Comparison of ENCODE assay signal across 1 cellular context in the genomic region with DNA sequence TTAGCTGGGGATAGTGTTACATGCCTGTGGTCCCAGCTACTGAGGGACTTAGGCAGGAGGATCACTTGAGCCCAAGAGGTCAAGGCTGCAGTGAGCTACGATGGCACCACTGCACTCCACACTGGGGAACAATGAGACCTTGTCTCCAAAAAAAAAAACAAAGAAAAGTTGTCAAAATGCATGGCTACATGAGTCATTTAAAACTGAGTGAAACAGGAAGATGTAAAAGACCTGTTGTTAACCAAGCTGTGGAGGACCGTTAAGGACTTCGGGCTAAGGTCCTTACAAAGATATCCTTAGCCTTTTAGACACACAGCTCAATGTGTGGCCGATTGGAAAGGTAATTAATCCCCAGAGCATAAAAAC.
TF ChIP-seq lines count a peak whose summit lies in the region.

No MANE protein-coding gene starts in this region.

TF ChIP-seq in HepG2, 621 proteins besides CTCF, POLR2A, EP300 and RAD21 (continued from another document and continues in another):
- TF ChIP-seq, protein P1, sequence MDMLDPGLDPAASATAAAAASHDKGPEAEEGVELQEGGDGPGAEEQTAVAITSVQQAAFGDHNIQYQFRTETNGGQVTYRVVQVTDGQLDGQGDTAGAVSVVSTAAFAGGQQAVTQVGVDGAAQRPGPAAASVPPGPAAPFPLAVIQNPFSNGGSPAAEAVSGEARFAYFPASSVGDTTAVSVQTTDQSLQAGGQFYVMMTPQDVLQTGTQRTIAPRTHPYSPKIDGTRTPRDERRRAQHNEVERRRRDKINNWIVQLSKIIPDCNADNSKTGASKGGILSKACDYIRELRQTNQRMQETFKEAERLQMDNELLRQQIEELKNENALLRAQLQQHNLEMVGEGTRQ (IDR thresholded peaks at IDR 0.05; ENCODE audit: low read depth, low read length) = no peak
- TF ChIP-seq, protein P1 (CRISPR knock-in tag; IDR thresholded peaks at IDR 0.05; ENCODE audit: borderline replicate concordance) = no peak
- TF ChIP-seq PRPF4 (IDR thresholded peaks at IDR 0.05; ENCODE audit: low read depth, low read length, poor library complexity, severe bottlenecking) (no peak), YEATS4 (CRISPR knock-in tag; IDR thresholded peaks at IDR 0.05; ENCODE audit: borderline replicate concordance) (peak; percentile 23; the same call in 1 of the 2 replicates), TSC22D2 (CRISPR knock-in tag; IDR thresholded peaks at IDR 0.05; ENCODE audit: borderline replicate concordance) (no peak), ZFP36 (IDR thresholded peaks at IDR 0.05; ENCODE audit: borderline replicate concordance, low read depth, low read length, partially characterized antibody) (no peak), ZNF557 (CRISPR knock-in tag; IDR thresholded peaks at IDR 0.05) (0 out of 2 replicates have a peak, but pooled peaks have one; percentile 52), RXRB (CRISPR knock-in tag; IDR thresholded peaks at IDR 0.05; ENCODE audit: borderline replicate concordance) (peak; percentile 84), CBX2 (IDR thresholded peaks at IDR 0.05; ENCODE audit: low read depth, low read length) (no peak), CBX2 (CRISPR knock-in tag; IDR thresholded peaks at IDR 0.05; ENCODE audit: low read depth) (no peak), RAD51 (IDR thresholded peaks at IDR 0.05; ENCODE audit: borderline replicate concordance) (no peak), GLI4 (CRISPR knock-in tag; IDR thresholded peaks at IDR 0.05; ENCODE audit: borderline replicate concordance) (no peak), SRSF4 (IDR thresholded peaks at IDR 0.05; ENCODE audit: low read depth, low read length, poor library complexity, severe bottlenecking) (no peak), BORCS8-MEF2B (CRISPR knock-in tag; IDR thresholded peaks at IDR 0.05) (no peak; the same call in 1 of the 2 replicates), NRL (CRISPR knock-in tag; IDR thresholded peaks at IDR 0.05; ENCODE audit: borderline replicate concordance) (no peak), ZNF724P (CRISPR knock-in tag; IDR thresholded peaks at IDR 0.05; ENCODE audit: borderline replicate concordance) (no peak), NFIC (IDR thresholded peaks at IDR 0.05; ENCODE audit: low read length) (no peak), ZNF460 (CRISPR knock-in tag; IDR thresholded peaks at IDR 0.05; ENCODE audit: borderline replicate concordance) (no peak; the same call in 1 of the 2 replicates), CENPT (CRISPR knock-in tag; IDR thresholded peaks at IDR 0.05; ENCODE audit: low read depth) (no peak), HDAC6 (IDR thresholded peaks at IDR 0.05; ENCODE audit: low read depth, low read length) (no peak), ERF (CRISPR knock-in tag; IDR thresholded peaks at IDR 0.05) (no peak), KDM5A (IDR thresholded peaks at IDR 0.05; ENCODE audit: borderline replicate concordance, low read length) (no peak), IRF2 (CRISPR knock-in tag; IDR thresholded peaks at IDR 0.05) (peak; percentile 58; the same call in 1 of the 2 replicates), NFIB (CRISPR knock-in tag; IDR thresholded peaks at IDR 0.05; ENCODE audit: borderline replicate concordance) (no peak), POLR2AphosphoS5 (IDR thresholded peaks at IDR 0.05; ENCODE audit: low read depth, low read length) (no peak), ZNF607 (CRISPR knock-in tag; IDR thresholded peaks at IDR 0.05; ENCODE audit: borderline replicate concordance) (no peak), HOXA5 (CRISPR knock-in tag; IDR thresholded peaks at IDR 0.05) (no peak; the same call in 1 of the 2 replicates), TCF12 (IDR thresholded peaks at IDR 0.05) (no peak), TCF12 (CRISPR knock-in tag; IDR thresholded peaks at IDR 0.05) (no peak), PAWR (CRISPR knock-in tag; IDR thresholded peaks at IDR 0.05; ENCODE audit: borderline replicate concordance) (no peak), RBAK (CRISPR knock-in tag; IDR thresholded peaks at IDR 0.05) (no peak), NFKB2 (CRISPR knock-in tag; IDR thresholded peaks at IDR 0.05; ENCODE audit: borderline replicate concordance) (no peak)
- TF ChIP-seq, protein P2, sequence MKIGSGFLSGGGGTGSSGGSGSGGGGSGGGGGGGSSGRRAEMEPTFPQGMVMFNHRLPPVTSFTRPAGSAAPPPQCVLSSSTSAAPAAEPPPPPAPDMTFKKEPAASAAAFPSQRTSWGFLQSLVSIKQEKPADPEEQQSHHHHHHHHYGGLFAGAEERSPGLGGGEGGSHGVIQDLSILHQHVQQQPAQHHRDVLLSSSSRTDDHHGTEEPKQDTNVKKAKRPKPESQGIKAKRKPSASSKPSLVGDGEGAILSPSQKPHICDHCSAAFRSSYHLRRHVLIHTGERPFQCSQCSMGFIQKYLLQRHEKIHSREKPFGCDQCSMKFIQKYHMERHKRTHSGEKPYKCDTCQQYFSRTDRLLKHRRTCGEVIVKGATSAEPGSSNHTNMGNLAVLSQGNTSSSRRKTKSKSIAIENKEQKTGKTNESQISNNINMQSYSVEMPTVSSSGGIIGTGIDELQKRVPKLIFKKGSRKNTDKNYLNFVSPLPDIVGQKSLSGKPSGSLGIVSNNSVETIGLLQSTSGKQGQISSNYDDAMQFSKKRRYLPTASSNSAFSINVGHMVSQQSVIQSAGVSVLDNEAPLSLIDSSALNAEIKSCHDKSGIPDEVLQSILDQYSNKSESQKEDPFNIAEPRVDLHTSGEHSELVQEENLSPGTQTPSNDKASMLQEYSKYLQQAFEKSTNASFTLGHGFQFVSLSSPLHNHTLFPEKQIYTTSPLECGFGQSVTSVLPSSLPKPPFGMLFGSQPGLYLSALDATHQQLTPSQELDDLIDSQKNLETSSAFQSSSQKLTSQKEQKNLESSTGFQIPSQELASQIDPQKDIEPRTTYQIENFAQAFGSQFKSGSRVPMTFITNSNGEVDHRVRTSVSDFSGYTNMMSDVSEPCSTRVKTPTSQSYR (CRISPR knock-in tag; IDR thresholded peaks at IDR 0.05; ENCODE audit: borderline replicate concordance) = no peak
- TF ChIP-seq, protein P3, sequence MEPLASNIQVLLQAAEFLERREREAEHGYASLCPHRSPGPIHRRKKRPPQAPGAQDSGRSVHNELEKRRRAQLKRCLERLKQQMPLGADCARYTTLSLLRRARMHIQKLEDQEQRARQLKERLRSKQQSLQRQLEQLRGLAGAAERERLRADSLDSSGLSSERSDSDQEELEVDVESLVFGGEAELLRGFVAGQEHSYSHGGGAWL (CRISPR knock-in tag; IDR thresholded peaks at IDR 0.05) = no peak
- TF ChIP-seq, protein P4, sequence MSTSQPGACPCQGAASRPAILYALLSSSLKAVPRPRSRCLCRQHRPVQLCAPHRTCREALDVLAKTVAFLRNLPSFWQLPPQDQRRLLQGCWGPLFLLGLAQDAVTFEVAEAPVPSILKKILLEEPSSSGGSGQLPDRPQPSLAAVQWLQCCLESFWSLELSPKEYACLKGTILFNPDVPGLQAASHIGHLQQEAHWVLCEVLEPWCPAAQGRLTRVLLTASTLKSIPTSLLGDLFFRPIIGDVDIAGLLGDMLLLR (CRISPR knock-in tag; IDR thresholded peaks at IDR 0.05) = 0 out of 2 replicates have a peak, but pooled peaks have one; percentile 9
- TF ChIP-seq, protein P5, sequence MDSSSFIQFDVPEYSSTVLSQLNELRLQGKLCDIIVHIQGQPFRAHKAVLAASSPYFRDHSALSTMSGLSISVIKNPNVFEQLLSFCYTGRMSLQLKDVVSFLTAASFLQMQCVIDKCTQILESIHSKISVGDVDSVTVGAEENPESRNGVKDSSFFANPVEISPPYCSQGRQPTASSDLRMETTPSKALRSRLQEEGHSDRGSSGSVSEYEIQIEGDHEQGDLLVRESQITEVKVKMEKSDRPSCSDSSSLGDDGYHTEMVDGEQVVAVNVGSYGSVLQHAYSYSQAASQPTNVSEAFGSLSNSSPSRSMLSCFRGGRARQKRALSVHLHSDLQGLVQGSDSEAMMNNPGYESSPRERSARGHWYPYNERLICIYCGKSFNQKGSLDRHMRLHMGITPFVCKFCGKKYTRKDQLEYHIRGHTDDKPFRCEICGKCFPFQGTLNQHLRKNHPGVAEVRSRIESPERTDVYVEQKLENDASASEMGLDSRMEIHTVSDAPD (CRISPR knock-in tag; IDR thresholded peaks at IDR 0.05) = peak; percentile 26; the same call in 1 of the 2 replicates
- TF ChIP-seq, protein P6, sequence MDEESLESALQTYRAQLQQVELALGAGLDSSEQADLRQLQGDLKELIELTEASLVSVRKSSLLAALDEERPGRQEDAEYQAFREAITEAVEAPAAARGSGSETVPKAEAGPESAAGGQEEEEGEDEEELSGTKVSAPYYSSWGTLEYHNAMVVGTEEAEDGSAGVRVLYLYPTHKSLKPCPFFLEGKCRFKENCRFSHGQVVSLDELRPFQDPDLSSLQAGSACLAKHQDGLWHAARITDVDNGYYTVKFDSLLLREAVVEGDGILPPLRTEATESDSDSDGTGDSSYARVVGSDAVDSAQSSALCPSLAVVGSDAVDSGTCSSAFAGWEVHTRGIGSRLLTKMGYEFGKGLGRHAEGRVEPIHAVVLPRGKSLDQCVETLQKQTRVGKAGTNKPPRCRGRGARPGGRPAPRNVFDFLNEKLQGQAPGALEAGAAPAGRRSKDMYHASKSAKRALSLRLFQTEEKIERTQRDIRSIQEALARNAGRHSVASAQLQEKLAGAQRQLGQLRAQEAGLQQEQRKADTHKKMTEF (CRISPR knock-in tag; IDR thresholded peaks at IDR 0.05) = peak; percentile 76
- TF ChIP-seq, protein P7, sequence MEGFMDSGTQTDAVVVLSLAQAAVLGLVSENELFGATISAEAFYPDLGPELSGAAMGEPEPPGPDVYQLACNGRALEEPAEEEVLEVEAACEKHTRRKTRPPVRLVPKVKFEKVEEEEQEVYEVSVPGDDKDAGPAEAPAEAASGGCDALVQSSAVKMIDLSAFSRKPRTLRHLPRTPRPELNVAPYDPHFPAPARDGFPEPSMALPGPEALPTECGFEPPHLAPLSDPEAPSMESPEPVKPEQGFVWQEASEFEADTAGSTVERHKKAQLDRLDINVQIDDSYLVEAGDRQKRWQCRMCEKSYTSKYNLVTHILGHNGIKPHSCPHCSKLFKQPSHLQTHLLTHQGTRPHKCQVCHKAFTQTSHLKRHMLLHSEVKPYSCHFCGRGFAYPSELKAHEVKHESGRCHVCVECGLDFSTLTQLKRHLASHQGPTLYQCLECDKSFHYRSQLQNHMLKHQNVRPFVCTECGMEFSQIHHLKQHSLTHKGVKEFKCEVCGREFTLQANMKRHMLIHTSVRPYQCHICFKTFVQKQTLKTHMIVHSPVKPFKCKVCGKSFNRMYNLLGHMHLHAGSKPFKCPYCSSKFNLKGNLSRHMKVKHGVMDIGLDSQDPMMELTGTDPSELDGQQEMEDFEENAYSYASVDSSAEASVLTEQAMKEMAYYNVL (CRISPR knock-in tag; IDR thresholded peaks at IDR 0.05; ENCODE audit: borderline replicate concordance) = no peak
- TF ChIP-seq, protein P8, sequence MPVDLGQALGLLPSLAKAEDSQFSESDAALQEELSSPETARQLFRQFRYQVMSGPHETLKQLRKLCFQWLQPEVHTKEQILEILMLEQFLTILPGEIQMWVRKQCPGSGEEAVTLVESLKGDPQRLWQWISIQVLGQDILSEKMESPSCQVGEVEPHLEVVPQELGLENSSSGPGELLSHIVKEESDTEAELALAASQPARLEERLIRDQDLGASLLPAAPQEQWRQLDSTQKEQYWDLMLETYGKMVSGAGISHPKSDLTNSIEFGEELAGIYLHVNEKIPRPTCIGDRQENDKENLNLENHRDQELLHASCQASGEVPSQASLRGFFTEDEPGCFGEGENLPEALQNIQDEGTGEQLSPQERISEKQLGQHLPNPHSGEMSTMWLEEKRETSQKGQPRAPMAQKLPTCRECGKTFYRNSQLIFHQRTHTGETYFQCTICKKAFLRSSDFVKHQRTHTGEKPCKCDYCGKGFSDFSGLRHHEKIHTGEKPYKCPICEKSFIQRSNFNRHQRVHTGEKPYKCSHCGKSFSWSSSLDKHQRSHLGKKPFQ (CRISPR knock-in tag; IDR thresholded peaks at IDR 0.05; ENCODE audit: insufficient replicate concordance) = no peak
- TF ChIP-seq, protein P9, sequence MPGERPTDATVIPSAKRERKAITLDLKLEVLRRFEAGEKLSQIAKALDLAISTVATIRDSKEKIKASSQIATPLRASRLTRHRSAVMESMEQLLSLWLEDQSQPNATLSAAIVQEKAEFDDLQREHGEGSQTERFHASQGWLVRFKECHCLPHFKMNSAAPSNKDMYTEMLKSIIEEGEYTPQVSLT (CRISPR knock-in tag; IDR thresholded peaks at IDR 0.05; ENCODE audit: borderline replicate concordance, low read depth) = no peak
- TF ChIP-seq, protein P10, sequence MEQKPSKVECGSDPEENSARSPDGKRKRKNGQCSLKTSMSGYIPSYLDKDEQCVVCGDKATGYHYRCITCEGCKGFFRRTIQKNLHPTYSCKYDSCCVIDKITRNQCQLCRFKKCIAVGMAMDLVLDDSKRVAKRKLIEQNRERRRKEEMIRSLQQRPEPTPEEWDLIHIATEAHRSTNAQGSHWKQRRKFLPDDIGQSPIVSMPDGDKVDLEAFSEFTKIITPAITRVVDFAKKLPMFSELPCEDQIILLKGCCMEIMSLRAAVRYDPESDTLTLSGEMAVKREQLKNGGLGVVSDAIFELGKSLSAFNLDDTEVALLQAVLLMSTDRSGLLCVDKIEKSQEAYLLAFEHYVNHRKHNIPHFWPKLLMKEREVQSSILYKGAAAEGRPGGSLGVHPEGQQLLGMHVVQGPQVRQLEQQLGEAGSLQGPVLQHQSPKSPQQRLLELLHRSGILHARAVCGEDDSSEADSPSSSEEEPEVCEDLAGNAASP (CRISPR knock-in tag; IDR thresholded peaks at IDR 0.05; ENCODE audit: borderline replicate concordance) = peak; percentile 88
- TF ChIP-seq, protein P11, sequence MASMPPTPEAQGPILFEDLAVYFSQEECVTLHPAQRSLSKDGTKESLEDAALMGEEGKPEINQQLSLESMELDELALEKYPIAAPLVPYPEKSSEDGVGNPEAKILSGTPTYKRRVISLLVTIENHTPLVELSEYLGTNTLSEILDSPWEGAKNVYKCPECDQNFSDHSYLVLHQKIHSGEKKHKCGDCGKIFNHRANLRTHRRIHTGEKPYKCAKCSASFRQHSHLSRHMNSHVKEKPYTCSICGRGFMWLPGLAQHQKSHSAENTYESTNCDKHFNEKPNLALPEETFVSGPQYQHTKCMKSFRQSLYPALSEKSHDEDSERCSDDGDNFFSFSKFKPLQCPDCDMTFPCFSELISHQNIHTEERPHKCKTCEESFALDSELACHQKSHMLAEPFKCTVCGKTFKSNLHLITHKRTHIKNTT (CRISPR knock-in tag; IDR thresholded peaks at IDR 0.05) = no peak
- TF ChIP-seq, protein P12, sequence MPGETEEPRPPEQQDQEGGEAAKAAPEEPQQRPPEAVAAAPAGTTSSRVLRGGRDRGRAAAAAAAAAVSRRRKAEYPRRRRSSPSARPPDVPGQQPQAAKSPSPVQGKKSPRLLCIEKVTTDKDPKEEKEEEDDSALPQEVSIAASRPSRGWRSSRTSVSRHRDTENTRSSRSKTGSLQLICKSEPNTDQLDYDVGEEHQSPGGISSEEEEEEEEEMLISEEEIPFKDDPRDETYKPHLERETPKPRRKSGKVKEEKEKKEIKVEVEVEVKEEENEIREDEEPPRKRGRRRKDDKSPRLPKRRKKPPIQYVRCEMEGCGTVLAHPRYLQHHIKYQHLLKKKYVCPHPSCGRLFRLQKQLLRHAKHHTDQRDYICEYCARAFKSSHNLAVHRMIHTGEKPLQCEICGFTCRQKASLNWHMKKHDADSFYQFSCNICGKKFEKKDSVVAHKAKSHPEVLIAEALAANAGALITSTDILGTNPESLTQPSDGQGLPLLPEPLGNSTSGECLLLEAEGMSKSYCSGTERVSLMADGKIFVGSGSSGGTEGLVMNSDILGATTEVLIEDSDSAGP (CRISPR knock-in tag; IDR thresholded peaks at IDR 0.05; ENCODE audit: borderline replicate concordance) = no peak
